In genomic region chr1:197965132-197965707, GRCh38 we compare ENCODE assay signal across 25 cellular contexts. TPM values are rescaled to one million over a fixed set of nuclear protein-coding genes. Genes with fewer than 3 reads are reported as not detected.
"Had no signal": no experiment of that assay in that cellular context is flagged by ENCODE, and none has a peak within 500 bp of the region (broad histone marks: within the 10 kb centered on the region; RNA-seq: fewer than 3 reads in every experiment).

No MANE protein-coding gene starts in this region.

- ATAC-seq: activated T-cell treated with anti-CD3 and anti-CD28 coated beads, Interleukin-2, amount 50 U/mL, for 4 hours; Panc1; T-helper 17 cell had no signal

- H3K4me1 ChIP-seq: SJSA1 had no signal

- H3K27ac ChIP-seq: brain microvascular endothelial cell, SJSA1 had no signal

- H3K36me3 ChIP-seq: brain microvascular endothelial cell, SJSA1 had no signal

- DNase-seq: activated CD4-positive, alpha-beta memory T cell treated with anti-CD3 and anti-CD28 coated beads for 36 hours; activated CD4-positive, alpha-beta T cell treated with anti-CD3 and anti-CD28 coated beads, Interleukin-2, amount 10 ng/mL, durations not matched to agents 7 days and 5 days; activated CD4-positive, CD25-positive, alpha-beta regulatory T cell; activated CD8-positive, alpha-beta memory T cell treated with anti-CD3 and anti-CD28 coated beads for 24 hours; activated gamma-delta T cell treated with Interleukin-2 at 50 U/mL for 16 hours; activated naive CD4-positive, alpha-beta T cell treated with anti-CD3 and anti-CD28 coated beads, Interleukin-2, amount 10 ng/mL, durations not matched to agents 7 days and 5 days; activated naive CD8-positive, alpha-beta T cell treated with anti-CD3 and anti-CD28 coated beads for 36 hours; activated T-cell treated with anti-CD3 and anti-CD28 coated beads, Interleukin-2, amount 50 U/mL, for 4 hours; brain microvascular endothelial cell; cerebellar nuclear complex; Kasumi-1; NCI-H1105 treated with DMSO at 0.1 percent for 48 hours; NCI-H1436 treated with DMSO at 0.1 percent for 48 hours; NCI-H187 treated with DMSO at 0.1 percent for 48 hours; NCI-H2171; NCI-H345; NCI-H510A; NCI-H526 treated with DMSO at 0.1 percent for 48 hours; NCI-H82; SHP77; T-helper 17 cell; T-helper 9 cell had no signal

- H3K9me3 ChIP-seq: SJSA1 had no signal

- H3K4me3 ChIP-seq: SJSA1 had no signal

- H3K27me3 ChIP-seq: brain microvascular endothelial cell, SJSA1 had no signal

RNA-seq across cellular contexts. Expression of gene LHX9, which starts 48.0 kb away (rescaled TPM):
- total RNA-seq: activated CD4-positive, alpha-beta memory T cell treated with anti-CD3 and anti-CD28 coated beads for 36 hours; activated CD4-positive, alpha-beta T cell treated with anti-CD3 and anti-CD28 coated beads, Interleukin-2, amount 10 ng/mL, durations not matched to agents 7 days and 5 days; activated naive CD8-positive, alpha-beta T cell treated with anti-CD3 and anti-CD28 coated beads for 36 hours; activated T-cell treated with anti-CD3 and anti-CD28 coated beads, Interleukin-2, amount 50 U/mL, for 4 hours; OCI-LY7; T-helper 17 cell had no signal
